ENCODE assay signal across 3 cellular contexts in genomic region chr15:34952481-34952880, GRCh38.
TF ChIP-seq lines count a peak whose summit lies in the region.

No MANE protein-coding gene starts in this region.

TF ChIP-seq in SK-N-SH, 30 proteins besides CTCF, POLR2A, EP300 and RAD21:
- TF ChIP-seq MEF2A (IDR thresholded peaks at IDR 0.05; ENCODE audit: borderline replicate concordance, low read depth) (no peak), YY1 (IDR thresholded peaks at IDR 0.05; ENCODE audit: low read depth) (no peak)

TF ChIP-seq in SK-N-SH treated with all-trans-retinoic acid at 6 μM for 48 hours, 23 proteins besides CTCF, POLR2A, EP300 and RAD21:
- TF ChIP-seq OSR1 (CRISPR knock-in tag; IDR thresholded peaks at IDR 0.05) (no peak), ZNF70 (CRISPR knock-in tag; IDR thresholded peaks at IDR 0.05) (no peak), ZNF565 (CRISPR knock-in tag; conservative IDR thresholded peaks at IDR 0.05; ENCODE audit: low read depth) (no peak), ESRRG (CRISPR knock-in tag; IDR thresholded peaks at IDR 0.05) (no peak), SNAI2 (CRISPR knock-in tag; IDR thresholded peaks at IDR 0.05) (no peak), POU6F1 (CRISPR knock-in tag; IDR thresholded peaks at IDR 0.05; ENCODE audit: borderline replicate concordance, low read depth) (no peak), GLIS3 (CRISPR knock-in tag; IDR thresholded peaks at IDR 0.05) (no peak), TSHZ2 (CRISPR knock-in tag; IDR thresholded peaks at IDR 0.05) (no peak)
TF ChIP-seq in SK-N-SH treated with all-trans-retinoic acid at 6 μM for 48 hours: peak in this region for 0.

TF ChIP-seq in endothelial cell of umbilical vein, 7 proteins besides CTCF, POLR2A, EP300 and RAD21:
- TF ChIP-seq, protein P1, sequence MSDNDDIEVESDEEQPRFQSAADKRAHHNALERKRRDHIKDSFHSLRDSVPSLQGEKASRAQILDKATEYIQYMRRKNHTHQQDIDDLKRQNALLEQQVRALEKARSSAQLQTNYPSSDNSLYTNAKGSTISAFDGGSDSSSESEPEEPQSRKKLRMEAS (IDR thresholded peaks at IDR 0.05; ENCODE audit: insufficient read depth, insufficient read length) = no peak
- TF ChIP-seq EZH2 (IDR thresholded peaks at IDR 0.05; ENCODE audit: borderline replicate concordance, low read depth, low read length, severe bottlenecking) = no peak
- TF ChIP-seq POLR2AphosphoS5 (IDR thresholded peaks at IDR 0.05; ENCODE audit: insufficient read depth, low read depth, low read length) = no peak
- TF ChIP-seq MYC (IDR thresholded peaks at IDR 0.05; ENCODE audit: low read depth, low read length) = no peak
- TF ChIP-seq FOS (IDR thresholded peaks at IDR 0.05; ENCODE audit: borderline replicate concordance, insufficient read depth, low read length) = no peak
- TF ChIP-seq JUN (IDR thresholded peaks at IDR 0.05; ENCODE audit: borderline replicate concordance, insufficient read depth, insufficient read length, low read depth) = no peak
- TF ChIP-seq GATA2 (IDR thresholded peaks at IDR 0.05; ENCODE audit: insufficient read depth, insufficient read length, low read depth, low read length) = no peak
